19 cellular contexts compared by ENCODE assay signal in the genomic region with DNA sequence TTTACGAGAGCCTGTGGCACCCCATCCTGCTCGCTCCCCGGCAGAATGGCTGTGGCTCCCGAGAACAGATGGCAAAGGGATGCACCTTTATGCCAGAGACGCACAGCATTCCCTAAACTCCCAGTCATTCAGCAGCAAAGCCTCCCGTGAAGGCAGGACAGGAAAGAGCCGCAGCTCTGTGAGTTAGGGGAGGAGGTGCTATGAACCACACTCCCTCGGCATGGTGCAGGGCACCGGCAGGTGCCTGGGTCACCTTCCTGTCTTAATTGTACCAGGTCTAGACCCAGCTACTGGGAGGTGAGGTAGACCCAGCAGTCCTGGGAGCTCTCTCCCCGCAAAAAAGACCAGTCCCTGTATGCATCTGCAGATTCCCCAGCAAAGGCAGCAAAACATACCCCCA.
"Had no signal": no experiment of that assay in that cellular context is flagged by ENCODE, and none has a peak within 500 bp of the region (broad histone marks: within the 10 kb centered on the region; RNA-seq: fewer than 3 reads in every experiment).

No MANE protein-coding gene starts in this region.

- H3K27ac Mint-ChIP-seq: immature natural killer cell; naive thymus-derived CD4-positive, alpha-beta T cell; progenitor cell of endocrine pancreas; type B pancreatic cell had no signal

- H3K4me3 ChIP-seq: esophagus squamous epithelium, gastroesophageal sphincter, pancreas, thyroid gland had no signal

- DNase-seq: effector memory CD4-positive, alpha-beta T cell; esophagus squamous epithelium; foreskin fibroblast; glutamatergic neuron; immature natural killer cell; mesendoderm; naive thymus-derived CD4-positive, alpha-beta T cell; nucleus accumbens; pancreas; small intestine; stimulated activated CD4-positive, alpha-beta T cell treated with anti-CD3 and anti-CD28 coated beads, Interleukin-2, amount 100 ng/mL, for 48 hours; stimulated activated naive CD4-positive, alpha-beta T cell treated with Interleukin-2 at 50 U/mL for 16 hours; thyroid gland had no signal

- FAIRE-seq: pancreas, small intestine, urothelium cell line had no signal

- H3K4me1 ChIP-seq: pancreas, thyroid gland had no signal

- H3K27ac ChIP-seq: epithelial cell of prostate, esophagus squamous epithelium, pancreas, thyroid gland had no signal

- H3K36me3 ChIP-seq: esophagus squamous epithelium, gastroesophageal sphincter, pancreas, thyroid gland had no signal

- H3K27me3 ChIP-seq: pancreas, thyroid gland had no signal

- H3K4me1 Mint-ChIP-seq: naive thymus-derived CD4-positive, alpha-beta T cell had no signal

- H3K9me3 ChIP-seq: pancreas, thyroid gland had no signal

- H3K4me3 Mint-ChIP-seq: immature natural killer cell, neural crest cell, type B pancreatic cell had no signal
